Comparison of ENCODE assay signal across 12 cellular contexts in genomic region chr5:120405923-120406322, GRCh38. TPM values are rescaled to one million over a fixed set of nuclear protein-coding genes. Genes with fewer than 3 reads are reported as not detected.
DNase-seq lines count a peak whose midpoint lies in the region; TF ChIP-seq lines count a peak whose summit lies in the region.
"Had no signal": no experiment of that assay in that cellular context is flagged by ENCODE, and none has a peak within 500 bp of the region (broad histone marks: within the 10 kb centered on the region; RNA-seq: fewer than 3 reads in every experiment).

No MANE protein-coding gene starts in this region.

- peak overlapping the region; percentile 87 for H3K27ac Mint-ChIP-seq in HFFc6
- H3K27ac Mint-ChIP-seq: B cell had no signal

- H3K9me3 Mint-ChIP-seq in HFFc6 = peaks cover 19% of the 10 kb centered on the region

- H3K9me3 ChIP-seq in SK-N-MC (ENCODE audit: low read depth, low read length) (no peaks in the 10 kb centered on the region), left ventricle myocardium inferior (replicated peaks) (peaks cover 7% of the 10 kb centered on the region)

- H3K36me3 ChIP-seq in ACC112 (ENCODE audit: insufficient read depth, low read length) (no peaks in the 10 kb centered on the region), SK-N-MC (ENCODE audit: insufficient read depth, low read length) (no peaks in the 10 kb centered on the region), left ventricle myocardium inferior (no peaks in the 10 kb centered on the region)

- H3K4me1 ChIP-seq in ACC112 (ENCODE audit: control insufficient read depth, insufficient read depth, low read length, unreplicated experiment) (peaks cover 23% of the 10 kb centered on the region), left ventricle myocardium inferior (peaks cover 12% of the 10 kb centered on the region)

- no peak overlapping the region for H3K9ac ChIP-seq in SK-N-MC (ENCODE audit: insufficient read length)

- no peaks in the 10 kb centered on the region for H3K79me2 ChIP-seq in ACC112 (ENCODE audit: control insufficient read depth, insufficient read depth, low read length, unreplicated experiment)

- H3K4me3 ChIP-seq in ACC112 (ENCODE audit: low read depth, low read length) = no peak overlapping the region; the same call in 1 of the 2 replicates
- H3K4me3 ChIP-seq in SK-N-MC = no peak overlapping the region
- H3K4me3 ChIP-seq in left ventricle myocardium inferior = no peak overlapping the region

- TF ChIP-seq CTCF in HFFc6 (IDR thresholded peaks at IDR 0.05) = no peak
- no peak for TF ChIP-seq CTCF in left ventricle myocardium inferior (IDR thresholded peaks at IDR 0.05; ENCODE audit: borderline replicate concordance)

- H3K36me3 Mint-ChIP-seq in HFFc6 (ENCODE audit: low read depth) = peaks cover 31% of the 10 kb centered on the region

- peak overlapping the region; percentile 53 for H3K4me3 Mint-ChIP-seq in HFFc6
- H3K4me3 Mint-ChIP-seq: B cell had no signal

- no peaks in the 10 kb centered on the region for H3K27me3 Mint-ChIP-seq in HFFc6 (ENCODE audit: insufficient read depth)
- H3K27me3 Mint-ChIP-seq: B cell had no signal

- peaks cover 34% of the 10 kb centered on the region for H3K4me1 Mint-ChIP-seq in HFFc6 (ENCODE audit: low read depth)
- H3K4me1 Mint-ChIP-seq: B cell had no signal

- H3K27ac ChIP-seq in ACC112 (ENCODE audit: low read depth, low read length) = peak overlapping the region; percentile 89
- peak overlapping the region; percentile 62; the same call in 1 of the 2 replicates for H3K27ac ChIP-seq in SK-N-MC
- H3K27ac ChIP-seq in left ventricle myocardium inferior (replicated peaks) = no peak overlapping the region

- no peaks in the 10 kb centered on the region for H3K27me3 ChIP-seq in ACC112 (ENCODE audit: insufficient read depth, low read length)
- no peaks in the 10 kb centered on the region for H3K27me3 ChIP-seq in left ventricle myocardium inferior (ENCODE audit: low read depth)

- peak overlapping the region; percentile 45 for H2AFZ ChIP-seq in ACC112 (ENCODE audit: low read length, unreplicated experiment)

- DNase-seq in HFFc6 (peak; percentile 70), SK-N-MC (ENCODE audit: low read depth, low spot score) (no peak), foreskin melanocyte (peak; percentile 96), DMS 273 treated with DMSO at 0.1 percent for 48 hours (lab: John Stamatoyannopoulos, UW) (no peak), left ventricle myocardium inferior (no peak)
- no peak for DNase-seq in stimulated activated naive CD4-positive, alpha-beta T cell treated with Interleukin-2 at 50 U/mL for 16 hours (lab: John Stamatoyannopoulos, UW)
- no peak for DNase-seq in activated naive CD4-positive, alpha-beta T cell treated with Interleukin-2 at 50 U/mL for 16 hours
- DNase-seq: activated CD4-positive, alpha-beta T cell treated with anti-CD3 and anti-CD28 coated beads, Interleukin-2, amount 50 U/mL, for 1 hour; midbrain; NCI-H1436 treated with DMSO at 0.1 percent for 48 hours had no signal

- intact Hi-C loops in left ventricle myocardium inferior (cut with micrococcal nuclease) = no loop called here

RNA-seq across cellular contexts. Expression of gene PRR16, which starts 58.2 kb away (rescaled TPM):
- 10 to 100 TPM; 53.5 to 74.0 (median 61.2) TPM for total RNA-seq in HFFc6 (2021; fragmentation: NEBNext Ultra II Directional; extraction: Animal tissue kit (Norgen Biotek cat#: 25700))
- total RNA-seq in left ventricle myocardium inferior = 15.3 TPM
- total RNA-seq: B cell had no signal

Comparison
In these comparisons a context has a peak if more than half of its experiments do, and no peak if none do; other contexts are left out.
1. DNase-seq: peak in HFFc6 (single experiment) and foreskin melanocyte (single experiment); none in SK-N-MC (single experiment), DMS 273 treated with DMSO at 0.1 percent for 48 hours (single experiment), stimulated activated naive CD4-positive, alpha-beta T cell treated with Interleukin-2 at 50 U/mL for 16 hours (single experiment), left ventricle myocardium inferior (single experiment) and activated naive CD4-positive, alpha-beta T cell treated with Interleukin-2 at 50 U/mL for 16 hours (single experiment).